Comparison of ENCODE assay signal across 21 cellular contexts in the genomic region with DNA sequence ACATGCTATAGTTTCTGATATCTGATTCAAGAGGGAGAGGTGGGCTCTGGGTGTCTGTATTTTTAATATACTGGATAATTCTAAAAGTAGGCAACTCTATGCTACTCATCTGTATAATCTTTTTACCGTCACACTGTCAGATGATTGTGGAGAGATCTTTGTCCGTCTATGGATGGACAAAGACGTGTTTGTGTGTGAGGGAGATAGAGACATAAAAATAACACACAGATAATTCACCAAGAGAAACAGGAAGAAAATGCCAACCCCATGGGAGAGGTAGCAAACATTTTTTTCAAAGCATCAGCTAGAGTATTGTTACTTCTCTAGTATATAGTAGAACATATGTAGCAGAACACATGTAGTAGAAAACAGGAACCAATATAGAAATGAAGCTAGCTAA.
"Had no signal": no experiment of that assay in that cellular context is flagged by ENCODE, and none has a peak within 500 bp of the region (broad histone marks: within the 10 kb centered on the region; RNA-seq: fewer than 3 reads in every experiment).

No MANE protein-coding gene starts in this region.

- H3K27me3 Mint-ChIP-seq: dendritic cell treated with granulocyte-macrophage colony-stimulating factor and Interleukin-4, amounts not matched to agents 40 ng/mL and 50 ng/mL, for 4 days had no signal

- H3K27ac Mint-ChIP-seq: dendritic cell treated with granulocyte-macrophage colony-stimulating factor and Interleukin-4, amounts not matched to agents 40 ng/mL and 50 ng/mL, for 4 days; effector memory CD8-positive, alpha-beta T cell; endodermal cell had no signal

- DNase-seq: colonic mucosa; cortex of kidney; dermis blood vessel endothelial cell; dorsolateral prefrontal cortex; effector CD4-positive, alpha-beta T cell; effector CD8-positive, alpha-beta T cell; effector memory CD4-positive, alpha-beta T cell; effector memory CD8-positive, alpha-beta T cell; endodermal cell; erythroblast; esophagus squamous epithelium; foreskin fibroblast; foreskin keratinocyte; gastrocnemius medialis; glutamatergic neuron; head of caudate nucleus; heart left ventricle; heart right ventricle had no signal

- ATAC-seq: effector memory CD8-positive, alpha-beta T cell; esophagus mucosa; foreskin keratinocyte; gastrocnemius medialis; gastroesophageal sphincter; heart left ventricle; heart right ventricle had no signal

- H3K4me3 Mint-ChIP-seq: dendritic cell treated with granulocyte-macrophage colony-stimulating factor and Interleukin-4, amounts not matched to agents 40 ng/mL and 50 ng/mL, for 4 days; effector memory CD8-positive, alpha-beta T cell; endodermal cell had no signal
